ENCODE assay signal across 12 cellular contexts in the genomic region with DNA sequence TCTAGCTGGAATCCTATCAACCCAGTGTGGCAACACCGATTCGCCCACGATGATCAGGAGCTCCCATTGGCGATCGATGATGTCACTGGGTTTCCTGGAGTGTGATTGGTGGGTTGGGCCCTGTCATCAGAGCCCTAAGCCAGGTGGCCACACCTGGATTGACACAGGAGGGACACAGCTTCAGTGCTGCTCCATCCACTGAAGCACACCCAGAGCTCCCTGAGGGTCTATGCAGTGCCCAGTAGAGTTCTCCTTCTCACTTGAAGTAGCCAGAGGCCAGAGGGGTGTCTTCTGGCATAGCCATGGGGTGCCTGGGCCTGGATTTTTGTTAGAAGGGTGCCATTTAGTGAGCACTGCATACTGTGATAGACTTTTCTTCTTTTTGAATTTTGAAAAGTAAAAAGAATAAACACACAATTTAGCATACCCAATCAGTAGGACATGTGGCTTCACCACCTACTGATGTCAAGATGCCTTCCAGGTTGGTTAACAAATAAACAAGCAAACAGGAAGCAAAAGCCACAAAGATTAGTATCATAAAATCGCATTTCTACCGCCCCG.
DNase-seq lines count a peak whose midpoint lies in the region; ATAC-seq and TF ChIP-seq lines count a peak whose summit lies in the region.
"Had no signal": no experiment of that assay in that cellular context is flagged by ENCODE, and none has a peak within 500 bp of the region (broad histone marks: within the 10 kb centered on the region; RNA-seq: fewer than 3 reads in every experiment).

No MANE protein-coding gene starts in this region.

- H3K27me3 ChIP-seq in esophagus squamous epithelium, result no peaks in the 10 kb centered on the region
- no peaks in the 10 kb centered on the region for H3K27me3 ChIP-seq in suprapubic skin
- H3K27me3 ChIP-seq: heart right ventricle had no signal

- H3K9me3 ChIP-seq in esophagus squamous epithelium, result no peaks in the 10 kb centered on the region
- no peaks in the 10 kb centered on the region for H3K9me3 ChIP-seq in suprapubic skin
- H3K9me3 ChIP-seq: heart right ventricle had no signal

- no peaks in the 10 kb centered on the region for H3K9me3 Mint-ChIP-seq in activated T-cell treated with anti-CD3 and anti-CD28 coated beads, Interleukin-2, amount 50 U/mL, for 72 hours

- TF ChIP-seq EP300 in suprapubic skin (IDR thresholded peaks at IDR 0.05), result no peak

- TF ChIP-seq CTCF in esophagus squamous epithelium (IDR thresholded peaks at IDR 0.05), result no peak
- TF ChIP-seq CTCF in suprapubic skin (IDR thresholded peaks at IDR 0.05), result no peak

- 73 to 76% methylated on average over 6 to 8 of the region's 8 CpGs for WGBS in esophagus squamous epithelium, 2 donors
- 74% methylated on average over 8 of the region's 8 CpGs for WGBS in suprapubic skin

- H3K4me3 Mint-ChIP-seq in activated T-cell treated with anti-CD3 and anti-CD28 coated beads, Interleukin-2, amount 50 U/mL, for 72 hours, result no peak overlapping the region

- no peak for DNase-seq in activated T-cell treated with anti-CD3 and anti-CD28 coated beads, Interleukin-2, amount 50 U/mL, for 72 hours
- no peak for DNase-seq in activated T-cell treated with anti-CD3 and anti-CD28 coated beads, Interleukin-2, amount 50 U/mL, for 48 hours
- DNase-seq in SW480 (ENCODE audit: low spot score) (peak; percentile 36), esophagus squamous epithelium (lab: John Stamatoyannopoulos, UW) (no peak), suprapubic skin (ENCODE audit: low spot score in 2 of 2) (no peak), NOMO-1 treated with DMSO at 0.1 percent for 48 hours (lab: John Stamatoyannopoulos, UW; ENCODE audit: unreplicated experiment) (no peak)
- DNase-seq in stimulated activated CD4-positive, alpha-beta T cell treated with anti-CD3 and anti-CD28 coated beads, Interleukin-15, amount 100 ng/mL, for 24 hours, result no peak
- DNase-seq: GOT3; heart right ventricle; NCI-H1436 treated with DMSO at 0.1 percent for 48 hours; stimulated activated CD4-positive, alpha-beta T cell treated with anti-CD3 and anti-CD28 coated beads, Interleukin-1b, Interleukin-23, amount 100 ng/mL, for 48 hours had no signal

- H3K27ac Mint-ChIP-seq in activated T-cell treated with anti-CD3 and anti-CD28 coated beads, Interleukin-2, amount 50 U/mL, for 72 hours, result peak overlapping the region; percentile 66

- H3K27ac ChIP-seq in esophagus squamous epithelium (peak overlapping the region; percentile 61 to 96 (median 95)), suprapubic skin (peak overlapping the region; percentile 40)

- TF ChIP-seq POLR2A in esophagus squamous epithelium (IDR thresholded peaks at IDR 0.05) (no peak), suprapubic skin (IDR thresholded peaks at IDR 0.05) (no peak)

- intact Hi-C loops in esophagus squamous epithelium (cut with DNase I), result no loop called here

- ATAC-seq in activated T-cell treated with anti-CD3 and anti-CD28 coated beads, Interleukin-2, amount 50 U/mL, for 72 hours (replicated peaks in 1 of 2), result no peak
- ATAC-seq in HG02678 (IDR thresholded peaks at IDR 0.05; ENCODE audit: unreplicated experiment), result no peak
- ATAC-seq: heart right ventricle had no signal

- H3K4me1 ChIP-seq in esophagus squamous epithelium, result peaks cover 23 to 97% (median 52%) of the 10 kb centered on the region in 3 donors
- peaks cover 47% of the 10 kb centered on the region for H3K4me1 ChIP-seq in suprapubic skin

- no peaks in the 10 kb centered on the region for H3K27me3 Mint-ChIP-seq in activated T-cell treated with anti-CD3 and anti-CD28 coated beads, Interleukin-2, amount 50 U/mL, for 72 hours (ENCODE audit: low read depth)

- peaks cover 36% of the 10 kb centered on the region for H3K4me1 Mint-ChIP-seq in activated T-cell treated with anti-CD3 and anti-CD28 coated beads, Interleukin-2, amount 50 U/mL, for 72 hours (ENCODE audit: low read depth)

- peaks cover 0 to 12% (median 0%) of the 10 kb centered on the region in 3 donors for H3K36me3 ChIP-seq in esophagus squamous epithelium
- no peaks in the 10 kb centered on the region for H3K36me3 ChIP-seq in suprapubic skin

- no peak overlapping the region for H3K4me3 ChIP-seq in esophagus squamous epithelium
- no peak overlapping the region for H3K4me3 ChIP-seq in suprapubic skin
- H3K4me3 ChIP-seq: heart right ventricle had no signal

- peaks cover 2 to 5% of the 10 kb centered on the region in 2 donors for H3K36me3 Mint-ChIP-seq in activated T-cell treated with anti-CD3 and anti-CD28 coated beads, Interleukin-2, amount 50 U/mL, for 72 hours (ENCODE audit: insufficient read depth in 2 of 2)
